ENCODE assay signal across 22 cellular contexts in genomic region chr18:38807915-38808314, GRCh38.
"Had no signal": no experiment of that assay in that cellular context is flagged by ENCODE, and none has a peak within 500 bp of the region (broad histone marks: within the 10 kb centered on the region; RNA-seq: fewer than 3 reads in every experiment).

No MANE protein-coding gene starts in this region.

- H3K4me3 ChIP-seq: heart left ventricle, lung, psoas muscle, right lobe of liver, stomach, uterus had no signal

- H3K9me3 ChIP-seq: heart left ventricle, neutrophil, psoas muscle, right lobe of liver, stomach, uterus had no signal

- H3K36me3 Mint-ChIP-seq: naive B cell, type B pancreatic cell had no signal

- ATAC-seq: esophagus mucosa, heart left ventricle, left colon, left ventricle myocardium superior, psoas muscle, right lobe of liver had no signal

- H3K4me1 ChIP-seq: heart left ventricle, psoas muscle, right lobe of liver, stomach, uterus had no signal

- H3K36me3 ChIP-seq: heart left ventricle, neutrophil, right lobe of liver, stomach, uterus had no signal

- H3K4me3 Mint-ChIP-seq: naive B cell, nephron progenitor cell, type B pancreatic cell had no signal

- H3K9me3 Mint-ChIP-seq: nephron progenitor cell, type B pancreatic cell had no signal

- H3K27me3 ChIP-seq: heart left ventricle, neutrophil, right lobe of liver, stomach, uterus had no signal

- DNase-seq: effector memory CD4-positive, alpha-beta T cell; heart left ventricle; hippocampal formation; left colon; left ventricle myocardium superior; mesendoderm; naive B cell; nephron progenitor cell; psoas muscle; retina; right lobe of liver; stimulated activated CD4-positive, alpha-beta T cell treated with anti-CD3 and anti-CD28 coated beads, Interleukin-4, amount 100 ng/mL, for 1 hour; stimulated activated naive CD4-positive, alpha-beta T cell; stomach; substantia nigra; uterus had no signal

- H3K27me3 Mint-ChIP-seq: naive B cell had no signal

- H3K27ac Mint-ChIP-seq: naive B cell, nephron progenitor cell, type B pancreatic cell had no signal

- FAIRE-seq: endometrium, frontal cortex had no signal

- H3K27ac ChIP-seq: heart left ventricle, neutrophil, psoas muscle, right lobe of liver, stomach, uterus had no signal

- H3K4me1 Mint-ChIP-seq: naive B cell, nephron progenitor cell had no signal
